In the genomic region with DNA sequence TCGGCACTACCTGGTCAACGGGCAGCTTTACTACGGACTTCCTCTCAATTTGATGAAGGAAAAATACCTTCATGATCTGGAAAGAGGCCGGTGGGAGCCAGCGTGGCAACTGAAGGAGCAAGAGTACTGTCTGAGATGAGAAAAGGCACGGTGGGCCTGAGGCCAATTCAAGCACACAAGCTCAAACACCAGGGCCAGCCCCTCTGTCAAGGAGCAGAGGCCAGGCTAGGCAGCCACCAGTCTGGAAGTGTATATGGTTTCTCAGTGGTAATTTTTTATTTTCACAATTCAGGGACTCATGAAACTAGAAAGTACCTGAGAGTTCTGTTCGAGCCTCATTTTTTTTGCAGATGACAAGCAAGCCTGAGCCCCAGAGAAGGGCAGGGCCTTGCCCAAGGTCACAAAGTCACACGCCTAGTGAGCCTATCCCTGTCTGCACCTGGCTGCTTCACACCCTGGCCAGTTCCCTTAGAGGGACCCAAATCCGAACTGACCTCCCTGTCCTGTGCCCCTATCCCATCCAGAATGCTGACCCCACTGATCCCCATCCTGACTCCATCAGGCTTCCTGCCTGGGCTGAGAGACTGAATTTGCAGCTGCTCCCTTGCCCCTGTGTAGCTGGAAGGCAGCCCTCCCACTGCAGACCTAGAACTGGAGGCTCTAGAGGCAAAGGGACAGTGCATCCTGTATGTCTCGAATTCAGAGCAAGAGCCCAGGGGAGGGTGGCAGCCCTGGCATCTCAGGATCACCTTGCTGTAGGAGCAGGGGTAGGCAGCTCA, we compare ENCODE assay signal across 16 cellular contexts. TPM values are rescaled to one million over a fixed set of nuclear protein-coding genes. Genes with fewer than 3 reads are reported as not detected.
DNase-seq lines count a peak whose midpoint lies in the region; ATAC-seq and TF ChIP-seq lines count a peak whose summit lies in the region.
"Had no signal": no experiment of that assay in that cellular context is flagged by ENCODE, and none has a peak within 500 bp of the region (broad histone marks: within the 10 kb centered on the region; RNA-seq: fewer than 3 reads in every experiment).

No MANE protein-coding gene starts in this region.

- H3K9ac ChIP-seq in fibroblast of lung (ENCODE audit: insufficient read depth, low read length) (peak overlapping the region; percentile 95), Karpas-422 (ENCODE audit: low read length) (no peak overlapping the region)

- peaks cover 21% of the 10 kb centered on the region for H3K36me3 Mint-ChIP-seq in Caco-2 (ENCODE audit: insufficient read depth, unreplicated experiment)
- H3K36me3 Mint-ChIP-seq: activated CD8-positive, alpha-beta memory T cell treated with anti-CD3 and anti-CD28 coated beads, Interleukin-2, amount 10 ng/mL, durations not matched to agents 7 days and 5 days had no signal

- peaks cover 24% of the 10 kb centered on the region for H3K4me1 Mint-ChIP-seq in Caco-2 (ENCODE audit: low read depth, unreplicated experiment)

- peak overlapping the region; percentile 42 for H3K4me3 Mint-ChIP-seq in Caco-2 (ENCODE audit: unreplicated experiment)
- H3K4me3 Mint-ChIP-seq: activated CD8-positive, alpha-beta memory T cell treated with anti-CD3 and anti-CD28 coated beads, Interleukin-2, amount 10 ng/mL, durations not matched to agents 7 days and 5 days; activated naive CD4-positive, alpha-beta T cell treated with anti-CD3 and anti-CD28 coated beads, Interleukin-2, amount 50 U/mL, for 24 hours; central memory CD8-positive, alpha-beta T cell had no signal

- no peaks in the 10 kb centered on the region for H3K27me3 Mint-ChIP-seq in Caco-2 (ENCODE audit: insufficient read depth, unreplicated experiment)

- H3K4me3 ChIP-seq in Caco-2 (ENCODE audit: low read depth, low read length) (no peak overlapping the region), fibroblast of lung (replicated peaks in 1 of 4; ENCODE audit: control extremely low read depth in 1 of 4, insufficient read depth in 1 of 4, low read depth in 3 of 4, low read length in 4 of 4) (peak overlapping the region; percentile 51 to 83 (median 64)), Karpas-422 (ENCODE audit: low read length) (no peak overlapping the region)
- H3K4me3 ChIP-seq: MG63 had no signal

- DNase-seq in Caco-2 (no peak), NCI-H69 (lab: John Stamatoyannopoulos, UW) (peak; percentile 29), fibroblast of lung (ENCODE audit: low read depth in 2 of 2) (peak in 1 of 2 donors; percentile 51), retina (peak; percentile 57), Karpas-422 (no peak), kidney tubule cell (ENCODE audit: low spot score) (no peak)
- DNase-seq: activated CD8-positive, alpha-beta memory T cell treated with anti-CD3 and anti-CD28 coated beads, Interleukin-2, amount 10 ng/mL, durations not matched to agents 7 days and 5 days; AML-193; MG63; SIG-M5; small intestine had no signal

- H4K20me1 ChIP-seq in fibroblast of lung (ENCODE audit: control insufficient read depth, extremely low read depth, insufficient read depth, low read length) (no peaks in the 10 kb centered on the region), Karpas-422 (ENCODE audit: insufficient read depth, low read depth, low read length) (no peaks in the 10 kb centered on the region)

- no peak for ATAC-seq in GM19351 (IDR thresholded peaks at IDR 0.05; ENCODE audit: unreplicated experiment)
- ATAC-seq in HG03342 (IDR thresholded peaks at IDR 0.05; ENCODE audit: unreplicated experiment), result no peak
- ATAC-seq: activated CD8-positive, alpha-beta memory T cell treated with anti-CD3 and anti-CD28 coated beads, Interleukin-2, amount 10 ng/mL, durations not matched to agents 7 days and 5 days had no signal

- POLR2A ChIA-PET in Caco-2 (lab: Charles Lee), result no interaction called here

- peak overlapping the region; percentile 55 for H3K27ac Mint-ChIP-seq in Caco-2 (ENCODE audit: unreplicated experiment)
- H3K27ac Mint-ChIP-seq: activated CD8-positive, alpha-beta memory T cell treated with anti-CD3 and anti-CD28 coated beads, Interleukin-2, amount 10 ng/mL, durations not matched to agents 7 days and 5 days had no signal

- H3K27me3 ChIP-seq in Caco-2 (replicated peaks; ENCODE audit: control insufficient read depth, insufficient read depth, low read length) (no peaks in the 10 kb centered on the region), fibroblast of lung (ENCODE audit: control insufficient read depth, insufficient read depth, low read length) (no peaks in the 10 kb centered on the region), Karpas-422 (ENCODE audit: low read length) (no peaks in the 10 kb centered on the region)
- H3K27me3 ChIP-seq: MG63 had no signal

- no peaks in the 10 kb centered on the region for H3K9me3 ChIP-seq in Caco-2
- H3K9me3 ChIP-seq in fibroblast of lung (ENCODE audit: control insufficient read depth, insufficient read depth, low read depth, low read length), result no peaks in the 10 kb centered on the region
- H3K9me3 ChIP-seq in Karpas-422 (ENCODE audit: low read length), result no peaks in the 10 kb centered on the region
- H3K9me3 ChIP-seq: MG63 had no signal

- H3K27ac ChIP-seq in fibroblast of lung (ENCODE audit: insufficient read depth, low read length), result peak overlapping the region; percentile 97
- no peak overlapping the region for H3K27ac ChIP-seq in Karpas-422 (ENCODE audit: low read length)
- H3K27ac ChIP-seq: epithelial cell of prostate had no signal

- CTCF ChIA-PET in Caco-2 (lab: Charles Lee), result interaction anchor here (0.6 to 1.3 kb wide), 8 partner anchors 36 to 472 kb away, joined by 3 to 6 read pairs (median 3); no protein-coding TSS in a partner anchor

- H3K4me2 ChIP-seq in fibroblast of lung (ENCODE audit: extremely low read depth, insufficient read depth, low read length) (peak overlapping the region; percentile 85), Karpas-422 (ENCODE audit: low read depth, low read length, poor library complexity, severe bottlenecking) (no peak overlapping the region)

- no peak overlapping the region for H2AFZ ChIP-seq in fibroblast of lung (ENCODE audit: low read length)
- no peak overlapping the region for H2AFZ ChIP-seq in Karpas-422 (ENCODE audit: low read length)

- TF ChIP-seq CTCF in Caco-2 (IDR thresholded peaks at IDR 0.05; ENCODE audit: insufficient read depth in 1 of 2, low read depth in 1 of 2, low read length in 1 of 2, severe bottlenecking in 1 of 2, unreplicated experiment in 1 of 2) (no peak), fibroblast of lung (conservative IDR thresholded peaks at IDR 0.05 in 1 of 2, IDR thresholded peaks at IDR 0.05 in 1 of 2; ENCODE audit: low read depth in 1 of 2, low read length in 2 of 2) (no peak)

- H3K9me2 ChIP-seq in Karpas-422 (replicated peaks; ENCODE audit: insufficient read depth, low read length), result no peaks in the 10 kb centered on the region

- H3K4me1 ChIP-seq in Caco-2 (peaks cover 32% of the 10 kb centered on the region), fibroblast of lung (ENCODE audit: control insufficient read depth, extremely low read depth, insufficient read depth, low read length) (peaks cover 19% of the 10 kb centered on the region), Karpas-422 (ENCODE audit: low read length) (no peaks in the 10 kb centered on the region)

- H3K79me2 ChIP-seq in fibroblast of lung (ENCODE audit: control insufficient read depth, insufficient read depth, low read length), result peaks cover 77% of the 10 kb centered on the region
- no peaks in the 10 kb centered on the region for H3K79me2 ChIP-seq in Karpas-422 (ENCODE audit: low read length)

- H3K36me3 ChIP-seq in Caco-2 (ENCODE audit: control insufficient read depth, insufficient read depth, low read length) (no peaks in the 10 kb centered on the region), fibroblast of lung (ENCODE audit: control insufficient read depth, insufficient read depth, low read length) (peaks cover 3% of the 10 kb centered on the region), Karpas-422 (ENCODE audit: insufficient read depth, low read length) (no peaks in the 10 kb centered on the region)

- intact Hi-C loops in Caco-2 (cut with micrococcal nuclease; ENCODE audit: unreplicated experiment), result loop anchor here (5.0 kb wide), 2 partner anchors 38 to 158 kb away; no protein-coding TSS in a partner anchor

- BruUV-seq in Caco-2 (replicated peaks; lab: Mats Ljungman, UMichigan), result no TSS peak

- H3K9me3 Mint-ChIP-seq in Caco-2 (ENCODE audit: unreplicated experiment), result no peaks in the 10 kb centered on the region
- H3K9me3 Mint-ChIP-seq: activated naive CD4-positive, alpha-beta T cell treated with anti-CD3 and anti-CD28 coated beads, Interleukin-2, amount 50 U/mL, for 24 hours; central memory CD8-positive, alpha-beta T cell had no signal

RNA-seq across cellular contexts. Expression of gene TBX2, which starts 4.8 kb away (rescaled TPM):
- 8.9 and 11.5 TPM in 2 replicates for total RNA-seq in Caco-2 (2022)
- 98.1 and 148 TPM in 2 replicates for total RNA-seq in fibroblast of lung
- 40.5 and 64.9 TPM in 2 replicates for polyA plus RNA-seq in fibroblast of lung
- polyA plus RNA-seq in fibroblast of lung (2012), result 86.7 and 151 TPM in 2 replicates
- 102 and 172 TPM in 2 replicates for polyA minus RNA-seq in fibroblast of lung (ENCODE audit: low replicate concordance)
- 0.07 TPM in 1 of 2 replicates, not detected in the other for total RNA-seq in Karpas-422 (2014; rRNA removed; shearing (Covaris generic); ENCODE audit: low replicate concordance)
- total RNA-seq: activated CD8-positive, alpha-beta memory T cell treated with anti-CD3 and anti-CD28 coated beads, Interleukin-2, amount 10 ng/mL, durations not matched to agents 7 days and 5 days had no signal

RNA-seq across cellular contexts. Expression of gene TBX4, which starts 57.4 kb away (rescaled TPM):
- 2.5 TPM in 2 replicates for total RNA-seq in Caco-2 (2022)
- total RNA-seq in fibroblast of lung, result 35.2 and 44.1 TPM in 2 replicates
- 84.3 and 93.9 TPM in 2 replicates for polyA plus RNA-seq in fibroblast of lung
- polyA plus RNA-seq in fibroblast of lung (2012), result 55.1 and 85.4 TPM in 2 replicates
- polyA minus RNA-seq in fibroblast of lung (ENCODE audit: low replicate concordance), result 133 and 151 TPM in 2 replicates
- total RNA-seq in Karpas-422 (2014; rRNA removed; shearing (Covaris generic); ENCODE audit: low replicate concordance), result not detected in 2 replicates
- total RNA-seq: activated CD8-positive, alpha-beta memory T cell treated with anti-CD3 and anti-CD28 coated beads, Interleukin-2, amount 10 ng/mL, durations not matched to agents 7 days and 5 days had no signal
- polyA plus RNA-seq: small intestine had no signal

Comparison
In these comparisons a context has a peak if more than half of its experiments do, and no peak if none do; other contexts are left out.
1. DNase-seq: peak in NCI-H69 (single experiment) and retina (single experiment); none in Caco-2 (0 of 2), Karpas-422 (single experiment) and kidney tubule cell (single experiment).
2. H3K4me3 ChIP-seq: peak in fibroblast of lung (4 of 4); none in Caco-2 (single experiment) and Karpas-422 (single experiment).
3. RNA of gene TBX4, which starts 57.4 kb away (total RNA-seq): 35.2 to 44.1 TPM in fibroblast of lung; 2.5 TPM in Caco-2 and not detected in Karpas-422; every median in the first group is over 10 times any median in the second.